In the genomic region with DNA sequence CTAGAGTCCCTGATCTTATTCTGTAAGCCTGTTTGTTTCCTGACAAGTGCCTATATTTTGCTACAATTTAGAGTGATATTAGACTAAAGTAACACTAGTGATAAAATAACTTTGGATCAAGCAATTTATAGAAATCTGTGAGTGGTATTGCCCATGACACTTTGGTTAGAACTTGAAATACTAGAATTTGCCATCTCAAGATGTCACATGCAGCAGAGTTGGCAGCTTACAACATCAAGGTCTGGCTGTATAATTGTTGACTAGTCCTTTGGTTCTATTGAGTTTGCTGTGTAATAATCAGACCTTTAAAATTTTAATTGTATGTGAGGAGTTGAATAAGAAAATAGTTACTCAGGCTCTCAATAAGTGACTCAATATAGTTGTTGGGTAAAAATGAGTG, we compare ENCODE assay signal across 2 cellular contexts.
TF ChIP-seq lines count a peak whose summit lies in the region.

No MANE protein-coding gene starts in this region.

TF ChIP-seq in liver, 16 proteins besides CTCF, POLR2A, EP300 and RAD21 (continued from another document):
- TF ChIP-seq, protein P1, sequence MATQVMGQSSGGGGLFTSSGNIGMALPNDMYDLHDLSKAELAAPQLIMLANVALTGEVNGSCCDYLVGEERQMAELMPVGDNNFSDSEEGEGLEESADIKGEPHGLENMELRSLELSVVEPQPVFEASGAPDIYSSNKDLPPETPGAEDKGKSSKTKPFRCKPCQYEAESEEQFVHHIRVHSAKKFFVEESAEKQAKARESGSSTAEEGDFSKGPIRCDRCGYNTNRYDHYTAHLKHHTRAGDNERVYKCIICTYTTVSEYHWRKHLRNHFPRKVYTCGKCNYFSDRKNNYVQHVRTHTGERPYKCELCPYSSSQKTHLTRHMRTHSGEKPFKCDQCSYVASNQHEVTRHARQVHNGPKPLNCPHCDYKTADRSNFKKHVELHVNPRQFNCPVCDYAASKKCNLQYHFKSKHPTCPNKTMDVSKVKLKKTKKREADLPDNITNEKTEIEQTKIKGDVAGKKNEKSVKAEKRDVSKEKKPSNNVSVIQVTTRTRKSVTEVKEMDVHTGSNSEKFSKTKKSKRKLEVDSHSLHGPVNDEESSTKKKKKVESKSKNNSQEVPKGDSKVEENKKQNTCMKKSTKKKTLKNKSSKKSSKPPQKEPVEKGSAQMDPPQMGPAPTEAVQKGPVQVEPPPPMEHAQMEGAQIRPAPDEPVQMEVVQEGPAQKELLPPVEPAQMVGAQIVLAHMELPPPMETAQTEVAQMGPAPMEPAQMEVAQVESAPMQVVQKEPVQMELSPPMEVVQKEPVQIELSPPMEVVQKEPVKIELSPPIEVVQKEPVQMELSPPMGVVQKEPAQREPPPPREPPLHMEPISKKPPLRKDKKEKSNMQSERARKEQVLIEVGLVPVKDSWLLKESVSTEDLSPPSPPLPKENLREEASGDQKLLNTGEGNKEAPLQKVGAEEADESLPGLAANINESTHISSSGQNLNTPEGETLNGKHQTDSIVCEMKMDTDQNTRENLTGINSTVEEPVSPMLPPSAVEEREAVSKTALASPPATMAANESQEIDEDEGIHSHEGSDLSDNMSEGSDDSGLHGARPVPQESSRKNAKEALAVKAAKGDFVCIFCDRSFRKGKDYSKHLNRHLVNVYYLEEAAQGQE (IDR thresholded peaks at IDR 0.05), result no peak
- TF ChIP-seq GABPA (IDR thresholded peaks at IDR 0.05 in 1 of 2, conservative IDR thresholded peaks at IDR 0.05 in 1 of 2) (no peak), NR2F2 (IDR thresholded peaks at IDR 0.05) (no peak), FOXA2 (IDR thresholded peaks at IDR 0.05) (no peak), HNF4G (IDR thresholded peaks at IDR 0.05) (no peak), HNF4A (conservative IDR thresholded peaks at IDR 0.05) (no peak), SP1 (IDR thresholded peaks at IDR 0.05) (no peak), JUND (IDR thresholded peaks at IDR 0.05) (no peak), FOXA1 (IDR thresholded peaks at IDR 0.05) (no peak)
- TF ChIP-seq, protein P2, sequence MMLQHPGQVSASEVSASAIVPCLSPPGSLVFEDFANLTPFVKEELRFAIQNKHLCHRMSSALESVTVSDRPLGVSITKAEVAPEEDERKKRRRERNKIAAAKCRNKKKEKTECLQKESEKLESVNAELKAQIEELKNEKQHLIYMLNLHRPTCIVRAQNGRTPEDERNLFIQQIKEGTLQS (IDR thresholded peaks at IDR 0.05), result no peak

TF ChIP-seq in HepG2, 621 proteins besides CTCF, POLR2A, EP300 and RAD21 (continued from another document):
- TF ChIP-seq, protein P3, sequence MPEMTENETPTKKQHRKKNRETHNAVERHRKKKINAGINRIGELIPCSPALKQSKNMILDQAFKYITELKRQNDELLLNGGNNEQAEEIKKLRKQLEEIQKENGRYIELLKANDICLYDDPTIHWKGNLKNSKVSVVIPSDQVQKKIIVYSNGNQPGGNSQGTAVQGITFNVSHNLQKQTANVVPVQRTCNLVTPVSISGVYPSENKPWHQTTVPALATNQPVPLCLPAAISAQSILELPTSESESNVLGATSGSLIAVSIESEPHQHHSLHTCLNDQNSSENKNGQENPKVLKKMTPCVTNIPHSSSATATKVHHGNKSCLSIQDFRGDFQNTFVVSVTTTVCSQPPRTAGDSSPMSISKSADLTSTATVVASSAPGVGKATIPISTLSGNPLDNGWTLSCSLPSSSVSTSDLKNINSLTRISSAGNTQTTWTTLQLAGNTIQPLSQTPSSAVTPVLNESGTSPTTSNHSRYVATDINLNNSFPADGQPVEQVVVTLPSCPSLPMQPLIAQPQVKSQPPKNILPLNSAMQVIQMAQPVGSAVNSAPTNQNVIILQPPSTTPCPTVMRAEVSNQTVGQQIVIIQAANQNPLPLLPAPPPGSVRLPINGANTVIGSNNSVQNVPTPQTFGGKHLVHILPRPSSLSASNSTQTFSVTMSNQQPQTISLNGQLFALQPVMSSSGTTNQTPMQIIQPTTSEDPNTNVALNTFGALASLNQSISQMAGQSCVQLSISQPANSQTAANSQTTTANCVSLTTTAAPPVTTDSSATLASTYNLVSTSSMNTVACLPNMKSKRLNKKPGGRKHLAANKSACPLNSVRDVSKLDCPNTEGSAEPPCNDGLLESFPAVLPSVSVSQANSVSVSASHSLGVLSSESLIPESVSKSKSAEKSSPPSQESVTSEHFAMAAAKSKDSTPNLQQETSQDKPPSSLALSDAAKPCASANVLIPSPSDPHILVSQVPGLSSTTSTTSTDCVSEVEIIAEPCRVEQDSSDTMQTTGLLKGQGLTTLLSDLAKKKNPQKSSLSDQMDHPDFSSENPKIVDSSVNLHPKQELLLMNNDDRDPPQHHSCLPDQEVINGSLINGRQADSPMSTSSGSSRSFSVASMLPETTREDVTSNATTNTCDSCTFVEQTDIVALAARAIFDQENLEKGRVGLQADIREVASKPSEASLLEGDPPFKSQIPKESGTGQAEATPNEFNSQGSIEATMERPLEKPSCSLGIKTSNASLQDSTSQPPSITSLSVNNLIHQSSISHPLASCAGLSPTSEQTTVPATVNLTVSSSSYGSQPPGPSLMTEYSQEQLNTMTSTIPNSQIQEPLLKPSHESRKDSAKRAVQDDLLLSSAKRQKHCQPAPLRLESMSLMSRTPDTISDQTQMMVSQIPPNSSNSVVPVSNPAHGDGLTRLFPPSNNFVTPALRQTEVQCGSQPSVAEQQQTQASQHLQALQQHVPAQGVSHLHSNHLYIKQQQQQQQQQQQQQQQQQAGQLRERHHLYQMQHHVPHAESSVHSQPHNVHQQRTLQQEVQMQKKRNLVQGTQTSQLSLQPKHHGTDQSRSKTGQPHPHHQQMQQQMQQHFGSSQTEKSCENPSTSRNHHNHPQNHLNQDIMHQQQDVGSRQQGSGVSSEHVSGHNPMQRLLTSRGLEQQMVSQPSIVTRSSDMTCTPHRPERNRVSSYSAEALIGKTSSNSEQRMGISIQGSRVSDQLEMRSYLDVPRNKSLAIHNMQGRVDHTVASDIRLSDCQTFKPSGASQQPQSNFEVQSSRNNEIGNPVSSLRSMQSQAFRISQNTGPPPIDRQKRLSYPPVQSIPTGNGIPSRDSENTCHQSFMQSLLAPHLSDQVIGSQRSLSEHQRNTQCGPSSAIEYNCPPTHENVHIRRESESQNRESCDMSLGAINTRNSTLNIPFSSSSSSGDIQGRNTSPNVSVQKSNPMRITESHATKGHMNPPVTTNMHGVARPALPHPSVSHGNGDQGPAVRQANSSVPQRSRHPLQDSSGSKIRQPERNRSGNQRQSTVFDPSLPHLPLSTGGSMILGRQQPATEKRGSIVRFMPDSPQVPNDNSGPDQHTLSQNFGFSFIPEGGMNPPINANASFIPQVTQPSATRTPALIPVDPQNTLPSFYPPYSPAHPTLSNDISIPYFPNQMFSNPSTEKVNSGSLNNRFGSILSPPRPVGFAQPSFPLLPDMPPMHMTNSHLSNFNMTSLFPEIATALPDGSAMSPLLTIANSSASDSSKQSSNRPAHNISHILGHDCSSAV (CRISPR knock-in tag; IDR thresholded peaks at IDR 0.05; ENCODE audit: borderline replicate concordance), result no peak
